Comparison of ENCODE assay signal across 8 cellular contexts in the genomic region with DNA sequence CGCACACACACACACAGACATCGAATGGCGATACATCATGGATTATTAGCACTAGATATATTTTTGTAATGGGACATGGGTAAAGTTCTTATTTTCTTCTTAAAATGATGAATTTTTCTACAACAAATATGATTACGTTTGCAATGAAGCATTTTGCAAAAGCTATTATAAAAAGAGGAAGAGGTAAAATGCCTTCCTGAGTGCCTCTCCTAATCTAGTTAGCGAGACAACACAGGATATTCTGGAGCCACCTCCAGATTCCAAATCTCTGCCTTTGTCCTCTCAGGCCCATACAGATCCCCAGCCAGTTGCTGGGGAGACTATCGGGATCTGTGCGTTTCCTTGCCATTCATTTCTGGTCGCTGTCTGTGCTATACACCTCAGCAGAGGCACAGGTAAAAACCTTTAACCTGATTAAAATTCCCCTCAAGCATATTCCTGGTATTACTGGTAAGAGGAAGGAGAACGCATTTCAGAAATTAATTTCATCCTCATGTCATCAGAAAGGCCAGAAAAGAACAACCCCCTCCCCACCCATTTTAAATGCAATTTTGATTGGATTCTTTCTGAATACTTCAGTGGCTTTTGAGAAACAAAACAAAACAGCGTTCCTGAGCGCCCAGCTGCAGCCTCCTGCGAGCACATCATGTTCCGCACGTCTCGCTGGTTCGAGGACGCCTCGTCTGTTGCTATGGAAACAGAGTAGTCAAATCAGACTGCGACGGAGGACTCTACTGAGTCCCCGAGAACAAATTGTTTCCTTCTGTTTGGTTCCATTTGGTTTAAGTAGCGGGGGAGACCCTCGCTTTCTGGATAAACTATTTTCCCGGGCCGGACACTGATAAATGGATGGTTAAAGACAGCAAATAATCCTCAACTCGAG.
DNase-seq lines count a peak whose midpoint lies in the region; ATAC-seq and TF ChIP-seq lines count a peak whose summit lies in the region.

No MANE protein-coding gene starts in this region.

- CTCF ChIA-PET in activated CD8-positive, alpha-beta memory T cell treated with anti-CD3 and anti-CD28 coated beads, Interleukin-2, amount 10 ng/mL, durations not matched to agents 7 days and 5 days (lab: Charles Lee), result interaction anchor here (2.7 kb wide), 1 partner anchor 10 kb away, joined by 10 read pairs; no protein-coding TSS in a partner anchor
- CTCF ChIA-PET in activated CD4-positive, alpha-beta memory T cell treated with anti-CD3 and anti-CD28 coated beads, Interleukin-2, amount 10 ng/mL, durations not matched to agents 7 days and 5 days (lab: Charles Lee), result interaction anchor here (2.2 kb wide), 1 partner anchor 10 kb away, joined by 10 read pairs; no protein-coding TSS in a partner anchor

- H3K27ac Mint-ChIP-seq in activated CD8-positive, alpha-beta memory T cell treated with anti-CD3 and anti-CD28 coated beads, Interleukin-2, amount 10 ng/mL, durations not matched to agents 7 days and 5 days, result no peak overlapping the region
- H3K27ac Mint-ChIP-seq in activated CD4-positive, alpha-beta memory T cell treated with anti-CD3 and anti-CD28 coated beads, Interleukin-2, amount 10 ng/mL, durations not matched to agents 7 days and 5 days, result no peak overlapping the region
- no peak overlapping the region for H3K27ac Mint-ChIP-seq in nephron progenitor cell

- in situ Hi-C loops in transverse colon (cut with MboI; ENCODE audit: low pct_ligation_motif_present in 1 of 4, low pct_unique_long_range_greater_than_20kb in 1 of 4, low sequenced_read_pairs in 3 of 4), result no loop called here

- TF ChIP-seq CTCF in nephron progenitor cell (IDR thresholded peaks at IDR 0.05) (no peak), transverse colon (IDR thresholded peaks at IDR 0.05) (no peak)

- H3K4me3 ChIP-seq in transverse colon, result peak overlapping the region in 1 of 4 donors; percentile 8

- peak; percentile 70 for DNase-seq in activated CD8-positive, alpha-beta memory T cell treated with anti-CD3 and anti-CD28 coated beads, Interleukin-2, amount 10 ng/mL, durations not matched to agents 7 days and 5 days
- no peak for DNase-seq in activated CD8-positive, alpha-beta memory T cell treated with anti-CD3 and anti-CD28 coated beads for 24 hours
- DNase-seq in activated CD4-positive, alpha-beta memory T cell treated with anti-CD3 and anti-CD28 coated beads, Interleukin-2, amount 10 ng/mL, durations not matched to agents 7 days and 5 days, result peak; percentile 50
- DNase-seq in fibroblast of the conjunctiva (ENCODE audit: low read depth) (peak; percentile 75), nephron progenitor cell (peak; percentile 48), transverse colon (peak; percentile 56), glomerular visceral epithelial cell (ENCODE audit: extremely low spot score) (no peak)

- TF ChIP-seq EP300 in transverse colon (IDR thresholded peaks at IDR 0.05; ENCODE audit: low read depth), result peak; percentile 41

- H3K27ac ChIP-seq in transverse colon, result peak overlapping the region in 1 of 4 donors; percentile 11

- H3K36me3 ChIP-seq in transverse colon, result no peaks in the 10 kb centered on the region

- peaks cover 0 to 5% (median 0%) of the 10 kb centered on the region in 4 donors for H3K4me1 ChIP-seq in transverse colon

- peaks cover 12% of the 10 kb centered on the region for H3K4me1 Mint-ChIP-seq in activated CD8-positive, alpha-beta memory T cell treated with anti-CD3 and anti-CD28 coated beads, Interleukin-2, amount 10 ng/mL, durations not matched to agents 7 days and 5 days
- peaks cover 14% of the 10 kb centered on the region for H3K4me1 Mint-ChIP-seq in activated CD4-positive, alpha-beta memory T cell treated with anti-CD3 and anti-CD28 coated beads, Interleukin-2, amount 10 ng/mL, durations not matched to agents 7 days and 5 days
- H3K4me1 Mint-ChIP-seq in nephron progenitor cell, result peaks cover 14% of the 10 kb centered on the region

- H3K27me3 ChIP-seq in transverse colon, result peaks cover 11% of the 10 kb centered on the region

- peaks cover 26% of the 10 kb centered on the region for H3K27me3 Mint-ChIP-seq in activated CD8-positive, alpha-beta memory T cell treated with anti-CD3 and anti-CD28 coated beads, Interleukin-2, amount 10 ng/mL, durations not matched to agents 7 days and 5 days
- peaks cover 15% of the 10 kb centered on the region for H3K27me3 Mint-ChIP-seq in activated CD4-positive, alpha-beta memory T cell treated with anti-CD3 and anti-CD28 coated beads, Interleukin-2, amount 10 ng/mL, durations not matched to agents 7 days and 5 days
- H3K27me3 Mint-ChIP-seq in nephron progenitor cell (ENCODE audit: low read depth, poor library complexity), result peaks cover 6% of the 10 kb centered on the region

- ATAC-seq in activated CD8-positive, alpha-beta memory T cell treated with anti-CD3 and anti-CD28 coated beads, Interleukin-2, amount 10 ng/mL, durations not matched to agents 7 days and 5 days, result peak; percentile 77
- ATAC-seq in HG03095 (IDR thresholded peaks at IDR 0.05; ENCODE audit: unreplicated experiment), result peak; percentile 95

- intact Hi-C loops in transverse colon (cut with DNase I; ENCODE audit: low total_unique reads), result no loop called here

- 43 to 79% methylated on average over 8 to 26 of the region's 26 CpGs for WGBS in transverse colon (ENCODE audit: low coverage in 1 of 2), 2 donors

- TF ChIP-seq POLR2A in transverse colon (IDR thresholded peaks at IDR 0.05), result no peak

- POLR2A ChIA-PET in activated CD4-positive, alpha-beta memory T cell treated with anti-CD3 and anti-CD28 coated beads, Interleukin-2, amount 10 ng/mL, durations not matched to agents 7 days and 5 days (lab: Charles Lee), result no interaction called here

- no peaks in the 10 kb centered on the region for H3K9me3 ChIP-seq in transverse colon

- no peaks in the 10 kb centered on the region for H3K9me3 Mint-ChIP-seq in activated CD8-positive, alpha-beta memory T cell treated with anti-CD3 and anti-CD28 coated beads, Interleukin-2, amount 10 ng/mL, durations not matched to agents 7 days and 5 days (ENCODE audit: low read depth)
- no peaks in the 10 kb centered on the region for H3K9me3 Mint-ChIP-seq in activated CD4-positive, alpha-beta memory T cell treated with anti-CD3 and anti-CD28 coated beads, Interleukin-2, amount 10 ng/mL, durations not matched to agents 7 days and 5 days
- no peaks in the 10 kb centered on the region for H3K9me3 Mint-ChIP-seq in nephron progenitor cell

- no peaks in the 10 kb centered on the region for H3K36me3 Mint-ChIP-seq in activated CD8-positive, alpha-beta memory T cell treated with anti-CD3 and anti-CD28 coated beads, Interleukin-2, amount 10 ng/mL, durations not matched to agents 7 days and 5 days
- no peaks in the 10 kb centered on the region for H3K36me3 Mint-ChIP-seq in activated CD4-positive, alpha-beta memory T cell treated with anti-CD3 and anti-CD28 coated beads, Interleukin-2, amount 10 ng/mL, durations not matched to agents 7 days and 5 days (ENCODE audit: low read depth)
- no peaks in the 10 kb centered on the region for H3K36me3 Mint-ChIP-seq in nephron progenitor cell (ENCODE audit: low read depth)

- peak overlapping the region; percentile 59 for H3K4me3 Mint-ChIP-seq in activated CD8-positive, alpha-beta memory T cell treated with anti-CD3 and anti-CD28 coated beads, Interleukin-2, amount 10 ng/mL, durations not matched to agents 7 days and 5 days
- peak overlapping the region; percentile 37 for H3K4me3 Mint-ChIP-seq in activated CD4-positive, alpha-beta memory T cell treated with anti-CD3 and anti-CD28 coated beads, Interleukin-2, amount 10 ng/mL, durations not matched to agents 7 days and 5 days
- peak overlapping the region; percentile 75 for H3K4me3 Mint-ChIP-seq in nephron progenitor cell

Comparison
In these comparisons a context has a peak if more than half of its experiments do, and no peak if none do; other contexts are left out.
1. DNase-seq: peak in activated CD8-positive, alpha-beta memory T cell treated with anti-CD3 and anti-CD28 coated beads, Interleukin-2, amount 10 ng/mL, durations not matched to agents 7 days and 5 days (single experiment), activated CD4-positive, alpha-beta memory T cell treated with anti-CD3 and anti-CD28 coated beads, Interleukin-2, amount 10 ng/mL, durations not matched to agents 7 days and 5 days (single experiment), fibroblast of the conjunctiva (single experiment), nephron progenitor cell (single experiment) and transverse colon (single experiment); none in activated CD8-positive, alpha-beta memory T cell treated with anti-CD3 and anti-CD28 coated beads for 24 hours (single experiment) and glomerular visceral epithelial cell (single experiment).
2. Peak in every context shown above with its lines, with median percentiles within 50 percentile points of each other: H3K4me3 Mint-ChIP-seq.